Comparison of ENCODE assay signal across 21 cellular contexts in the genomic region with DNA sequence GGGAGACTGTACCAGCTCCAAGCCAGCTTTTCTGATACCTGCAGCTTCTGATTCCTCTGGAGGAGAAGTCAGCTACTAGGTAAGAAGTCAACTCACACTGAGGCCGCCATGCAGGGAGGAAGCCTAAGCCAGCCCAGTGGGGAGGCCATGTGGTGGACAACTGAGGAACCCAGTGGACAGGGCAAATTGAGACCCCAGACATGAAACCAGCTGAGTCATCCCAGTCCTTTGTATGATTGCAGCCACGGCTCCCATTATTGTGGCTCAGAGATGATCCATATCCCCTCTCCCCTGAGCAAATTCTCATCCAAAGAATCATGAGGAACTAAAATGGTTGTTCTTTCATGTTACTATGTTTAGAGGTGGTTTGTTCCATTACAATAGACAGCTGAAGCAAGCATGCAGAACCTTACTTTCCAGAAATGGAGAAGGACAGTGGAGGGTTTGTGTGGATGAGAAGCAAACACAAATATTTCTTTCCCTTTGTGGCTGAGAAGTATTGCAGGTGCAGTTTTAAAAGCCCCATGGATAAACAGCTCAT.
"Had no signal": no experiment of that assay in that cellular context is flagged by ENCODE, and none has a peak within 500 bp of the region (broad histone marks: within the 10 kb centered on the region; RNA-seq: fewer than 3 reads in every experiment).

No MANE protein-coding gene starts in this region.

- H3K27me3 Mint-ChIP-seq: IgD-negative memory B cell had no signal

- DNase-seq: KBM-7, NCI-H1092, NCI-H1105 treated with DMSO at 0.1 percent for 48 hours, NCI-H1436, NCI-H187, NCI-H2029, NCI-H2081 treated with DMSO at 0.1 percent for 48 hours, NCI-H2171, NCI-H226, NCI-H446, NCI-H510A, NCI-H524 treated with DMSO at 0.1 percent for 48 hours, NCI-H69, NCI-H774, Right ventricle myocardium superior, RPMI8226, SIG-M5 had no signal

- H3K4me1 Mint-ChIP-seq: IgD-negative memory B cell had no signal

- FAIRE-seq: RCC 7860 had no signal

- H3K9me3 ChIP-seq: SJSA1 had no signal

- H3K4me3 Mint-ChIP-seq: IgD-negative memory B cell had no signal

- H3K27ac ChIP-seq: SJSA1, SK-N-MC had no signal

- H3K27ac Mint-ChIP-seq: IgD-negative memory B cell had no signal

- H3K36me3 Mint-ChIP-seq: IgD-negative memory B cell had no signal

- H3K4me1 ChIP-seq: SJSA1 had no signal

- H3K4me3 ChIP-seq: SJSA1, SK-N-MC had no signal

- H3K27me3 ChIP-seq: SJSA1 had no signal

- H3K9me3 Mint-ChIP-seq: IgD-negative memory B cell had no signal
